Comparison of ENCODE assay signal across 8 cellular contexts in genomic region chr11:119139276-119139675, GRCh38. TPM values are rescaled to one million over a fixed set of nuclear protein-coding genes. Genes with fewer than 3 reads are reported as not detected.
"Had no signal": no experiment of that assay in that cellular context is flagged by ENCODE, and none has a peak within 500 bp of the region (broad histone marks: within the 10 kb centered on the region; RNA-seq: fewer than 3 reads in every experiment).

No MANE protein-coding gene starts in this region.

RNA-seq across cellular contexts. Expression of gene ABCG4, which starts 9.6 kb away (rescaled TPM):
- total RNA-seq: activated B cell treated with CpG ODN at 0.5 μM for 24 hours; activated CD4-positive, alpha-beta memory T cell treated with anti-CD3 and anti-CD28 coated beads for 36 hours; activated CD4-positive, alpha-beta memory T cell treated with anti-CD3 and anti-CD28 coated beads, Interleukin-2, amount 10 ng/mL, durations not matched to agents 7 days and 5 days; activated CD4-positive, alpha-beta T cell treated with anti-CD3 and anti-CD28 coated beads for 36 hours; activated CD8-positive, alpha-beta memory T cell treated with anti-CD3 and anti-CD28 coated beads, Interleukin-2, amount 10 ng/mL, durations not matched to agents 7 days and 5 days; activated CD8-positive, alpha-beta T cell treated with anti-CD3 and anti-CD28 coated beads for 36 hours; T-helper 1 cell treated with Interleukin-12 subunit alpha and Interleukin-12 subunit beta and Interleukin-4 antibody, amounts not matched to agents 30 ng/mL and 1 ng/mL, for 36 hours; T-helper 17 cell had no signal
